Comparison of ENCODE assay signal across 1 cellular context in the genomic region with DNA sequence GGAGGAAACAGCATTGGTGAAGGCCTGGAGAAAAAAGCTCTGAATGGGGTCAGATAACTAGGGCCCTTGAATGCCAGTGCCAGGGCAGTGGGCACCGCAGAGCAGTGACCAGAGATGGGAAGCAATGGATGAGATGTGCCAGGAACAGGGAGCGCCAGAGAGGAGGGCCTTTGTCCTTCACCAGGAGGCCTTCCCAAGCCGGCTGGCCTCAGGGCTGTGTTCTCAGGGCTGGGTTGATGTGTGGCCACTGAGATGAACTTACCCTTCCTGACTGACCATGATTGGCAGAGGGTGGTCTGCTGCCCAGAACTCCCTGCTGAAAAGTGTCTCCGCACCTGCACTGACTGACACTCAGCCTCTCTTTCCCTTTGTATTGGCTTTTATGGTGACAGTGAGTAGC.
TF ChIP-seq lines count a peak whose summit lies in the region.

No MANE protein-coding gene starts in this region.

TF ChIP-seq in HepG2, 621 proteins besides CTCF, POLR2A, EP300 and RAD21:
- TF ChIP-seq SMAD3 (CRISPR knock-in tag; IDR thresholded peaks at IDR 0.05) (no peak), ZNF318 (CRISPR knock-in tag; IDR thresholded peaks at IDR 0.05) (no peak), ZFX (CRISPR knock-in tag; IDR thresholded peaks at IDR 0.05; ENCODE audit: low read depth) (no peak), SRSF1 (optimal IDR thresholded peaks at IDR 0.05; ENCODE audit: low read depth, low read length) (no peak), PCBP2 (optimal IDR thresholded peaks at IDR 0.05; ENCODE audit: low read depth, low read length, poor library complexity, severe bottlenecking) (no peak), ZNF34 (CRISPR knock-in tag; IDR thresholded peaks at IDR 0.05; ENCODE audit: borderline replicate concordance) (no peak), YEATS2 (CRISPR knock-in tag; IDR thresholded peaks at IDR 0.05; ENCODE audit: borderline replicate concordance) (no peak), ZNF44 (CRISPR knock-in tag; IDR thresholded peaks at IDR 0.05) (no peak), TAF15 (IDR thresholded peaks at IDR 0.05; ENCODE audit: low read depth, low read length, poor library complexity, severe bottlenecking) (no peak), ZNF12 (CRISPR knock-in tag; IDR thresholded peaks at IDR 0.05) (no peak), ZBTB43 (CRISPR knock-in tag; conservative IDR thresholded peaks at IDR 0.05) (no peak), SRF (IDR thresholded peaks at IDR 0.05; ENCODE audit: low read depth, low read length) (no peak), ZNF512B (CRISPR knock-in tag; IDR thresholded peaks at IDR 0.05; ENCODE audit: borderline replicate concordance) (no peak), ZNF746 (CRISPR knock-in tag; IDR thresholded peaks at IDR 0.05) (no peak), ZNF777 (CRISPR knock-in tag; IDR thresholded peaks at IDR 0.05) (no peak)
- TF ChIP-seq, protein P1, sequence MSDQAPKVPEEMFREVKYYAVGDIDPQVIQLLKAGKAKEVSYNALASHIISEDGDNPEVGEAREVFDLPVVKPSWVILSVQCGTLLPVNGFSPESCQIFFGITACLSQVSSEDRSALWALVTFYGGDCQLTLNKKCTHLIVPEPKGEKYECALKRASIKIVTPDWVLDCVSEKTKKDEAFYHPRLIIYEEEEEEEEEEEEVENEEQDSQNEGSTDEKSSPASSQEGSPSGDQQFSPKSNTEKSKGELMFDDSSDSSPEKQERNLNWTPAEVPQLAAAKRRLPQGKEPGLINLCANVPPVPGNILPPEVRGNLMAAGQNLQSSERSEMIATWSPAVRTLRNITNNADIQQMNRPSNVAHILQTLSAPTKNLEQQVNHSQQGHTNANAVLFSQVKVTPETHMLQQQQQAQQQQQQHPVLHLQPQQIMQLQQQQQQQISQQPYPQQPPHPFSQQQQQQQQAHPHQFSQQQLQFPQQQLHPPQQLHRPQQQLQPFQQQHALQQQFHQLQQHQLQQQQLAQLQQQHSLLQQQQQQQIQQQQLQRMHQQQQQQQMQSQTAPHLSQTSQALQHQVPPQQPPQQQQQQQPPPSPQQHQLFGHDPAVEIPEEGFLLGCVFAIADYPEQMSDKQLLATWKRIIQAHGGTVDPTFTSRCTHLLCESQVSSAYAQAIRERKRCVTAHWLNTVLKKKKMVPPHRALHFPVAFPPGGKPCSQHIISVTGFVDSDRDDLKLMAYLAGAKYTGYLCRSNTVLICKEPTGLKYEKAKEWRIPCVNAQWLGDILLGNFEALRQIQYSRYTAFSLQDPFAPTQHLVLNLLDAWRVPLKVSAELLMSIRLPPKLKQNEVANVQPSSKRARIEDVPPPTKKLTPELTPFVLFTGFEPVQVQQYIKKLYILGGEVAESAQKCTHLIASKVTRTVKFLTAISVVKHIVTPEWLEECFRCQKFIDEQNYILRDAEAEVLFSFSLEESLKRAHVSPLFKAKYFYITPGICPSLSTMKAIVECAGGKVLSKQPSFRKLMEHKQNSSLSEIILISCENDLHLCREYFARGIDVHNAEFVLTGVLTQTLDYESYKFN (CRISPR knock-in tag; conservative IDR thresholded peaks at IDR 0.05), result no peak
- TF ChIP-seq, protein P2, sequence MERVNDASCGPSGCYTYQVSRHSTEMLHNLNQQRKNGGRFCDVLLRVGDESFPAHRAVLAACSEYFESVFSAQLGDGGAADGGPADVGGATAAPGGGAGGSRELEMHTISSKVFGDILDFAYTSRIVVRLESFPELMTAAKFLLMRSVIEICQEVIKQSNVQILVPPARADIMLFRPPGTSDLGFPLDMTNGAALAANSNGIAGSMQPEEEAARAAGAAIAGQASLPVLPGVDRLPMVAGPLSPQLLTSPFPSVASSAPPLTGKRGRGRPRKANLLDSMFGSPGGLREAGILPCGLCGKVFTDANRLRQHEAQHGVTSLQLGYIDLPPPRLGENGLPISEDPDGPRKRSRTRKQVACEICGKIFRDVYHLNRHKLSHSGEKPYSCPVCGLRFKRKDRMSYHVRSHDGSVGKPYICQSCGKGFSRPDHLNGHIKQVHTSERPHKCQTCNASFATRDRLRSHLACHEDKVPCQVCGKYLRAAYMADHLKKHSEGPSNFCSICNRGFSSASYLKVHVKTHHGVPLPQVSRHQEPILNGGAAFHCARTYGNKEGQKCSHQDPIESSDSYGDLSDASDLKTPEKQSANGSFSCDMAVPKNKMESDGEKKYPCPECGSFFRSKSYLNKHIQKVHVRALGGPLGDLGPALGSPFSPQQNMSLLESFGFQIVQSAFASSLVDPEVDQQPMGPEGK (CRISPR knock-in tag; IDR thresholded peaks at IDR 0.05), result no peak
- TF ChIP-seq, protein P3, sequence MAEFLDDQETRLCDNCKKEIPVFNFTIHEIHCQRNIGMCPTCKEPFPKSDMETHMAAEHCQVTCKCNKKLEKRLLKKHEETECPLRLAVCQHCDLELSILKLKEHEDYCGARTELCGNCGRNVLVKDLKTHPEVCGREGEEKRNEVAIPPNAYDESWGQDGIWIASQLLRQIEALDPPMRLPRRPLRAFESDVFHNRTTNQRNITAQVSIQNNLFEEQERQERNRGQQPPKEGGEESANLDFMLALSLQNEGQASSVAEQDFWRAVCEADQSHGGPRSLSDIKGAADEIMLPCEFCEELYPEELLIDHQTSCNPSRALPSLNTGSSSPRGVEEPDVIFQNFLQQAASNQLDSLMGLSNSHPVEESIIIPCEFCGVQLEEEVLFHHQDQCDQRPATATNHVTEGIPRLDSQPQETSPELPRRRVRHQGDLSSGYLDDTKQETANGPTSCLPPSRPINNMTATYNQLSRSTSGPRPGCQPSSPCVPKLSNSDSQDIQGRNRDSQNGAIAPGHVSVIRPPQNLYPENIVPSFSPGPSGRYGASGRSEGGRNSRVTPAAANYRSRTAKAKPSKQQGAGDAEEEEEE (CRISPR knock-in tag; IDR thresholded peaks at IDR 0.05; ENCODE audit: borderline replicate concordance), result no peak
- TF ChIP-seq, protein P4, sequence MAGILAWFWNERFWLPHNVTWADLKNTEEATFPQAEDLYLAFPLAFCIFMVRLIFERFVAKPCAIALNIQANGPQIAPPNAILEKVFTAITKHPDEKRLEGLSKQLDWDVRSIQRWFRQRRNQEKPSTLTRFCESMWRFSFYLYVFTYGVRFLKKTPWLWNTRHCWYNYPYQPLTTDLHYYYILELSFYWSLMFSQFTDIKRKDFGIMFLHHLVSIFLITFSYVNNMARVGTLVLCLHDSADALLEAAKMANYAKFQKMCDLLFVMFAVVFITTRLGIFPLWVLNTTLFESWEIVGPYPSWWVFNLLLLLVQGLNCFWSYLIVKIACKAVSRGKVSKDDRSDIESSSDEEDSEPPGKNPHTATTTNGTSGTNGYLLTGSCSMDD (CRISPR knock-in tag; IDR thresholded peaks at IDR 0.05), result no peak
- TF ChIP-seq, protein P5, sequence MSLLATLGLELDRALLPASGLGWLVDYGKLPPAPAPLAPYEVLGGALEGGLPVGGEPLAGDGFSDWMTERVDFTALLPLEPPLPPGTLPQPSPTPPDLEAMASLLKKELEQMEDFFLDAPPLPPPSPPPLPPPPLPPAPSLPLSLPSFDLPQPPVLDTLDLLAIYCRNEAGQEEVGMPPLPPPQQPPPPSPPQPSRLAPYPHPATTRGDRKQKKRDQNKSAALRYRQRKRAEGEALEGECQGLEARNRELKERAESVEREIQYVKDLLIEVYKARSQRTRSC (CRISPR knock-in tag; IDR thresholded peaks at IDR 0.05; ENCODE audit: low read depth), result no peak
